Comparison of ENCODE assay signal across 8 cellular contexts in genomic region chr16:53055603-53056527, GRCh38. TPM values are rescaled to one million over a fixed set of nuclear protein-coding genes. Genes with fewer than 3 reads are reported as not detected.
DNase-seq lines count a peak whose midpoint lies in the region; ATAC-seq and TF ChIP-seq lines count a peak whose summit lies in the region.

No MANE protein-coding gene starts in this region.

- peaks cover 8% of the 10 kb centered on the region for H3K27me3 Mint-ChIP-seq in activated naive CD4-positive, alpha-beta T cell treated with anti-CD3 and anti-CD28 coated beads, Interleukin-2, amount 10 ng/mL, durations not matched to agents 7 days and 5 days

- no peaks in the 10 kb centered on the region for H3K9me3 Mint-ChIP-seq in activated naive CD4-positive, alpha-beta T cell treated with anti-CD3 and anti-CD28 coated beads, Interleukin-2, amount 10 ng/mL, durations not matched to agents 7 days and 5 days
- H3K9me3 Mint-ChIP-seq in stimulated activated effector memory CD8-positive, alpha-beta T cell treated with anti-CD3 and anti-CD28 coated beads, Interleukin-12 subunit alpha, Interleukin-12 subunit beta, amount 100 ng/mL, for 72 hours = no peaks in the 10 kb centered on the region

- H3K4me1 Mint-ChIP-seq in activated naive CD4-positive, alpha-beta T cell treated with anti-CD3 and anti-CD28 coated beads, Interleukin-2, amount 10 ng/mL, durations not matched to agents 7 days and 5 days = peaks cover 35% of the 10 kb centered on the region
- H3K4me1 Mint-ChIP-seq in stimulated activated effector memory CD8-positive, alpha-beta T cell treated with anti-CD3 and anti-CD28 coated beads, Interleukin-12 subunit alpha, Interleukin-12 subunit beta, amount 100 ng/mL, for 72 hours = peaks cover 47% of the 10 kb centered on the region

- peaks cover 7% of the 10 kb centered on the region; the same call in 1 of the 2 replicates for H3K4me1 ChIP-seq in Panc1 (ENCODE audit: control insufficient read depth, insufficient read depth, low read length)

- CTCF ChIA-PET in activated naive CD4-positive, alpha-beta T cell treated with anti-CD3 and anti-CD28 coated beads, Interleukin-2, amount 10 ng/mL, durations not matched to agents 7 days and 5 days (lab: Charles Lee) = interaction anchor here (0.8 to 3.0 kb wide), 17 partner anchors 9 to 494 kb away, joined by 3 to 21 read pairs (median 5); partner anchors contain the start of gene AKTIP
- CTCF ChIA-PET in Panc1 (lab: Charles Lee) = interaction anchor here (0.7 to 1.1 kb wide), 2 partner anchors 152 to 353 kb away, joined by 4 to 5 read pairs; no protein-coding TSS in a partner anchor

- H3K4me3 ChIP-seq in Panc1 (ENCODE audit: low read depth in 2 of 2, low read length in 2 of 2) (peak overlapping the region; percentile 62 to 77), cardiac fibroblast (replicated peaks in 1 of 2; ENCODE audit: low read depth in 2 of 2, low read length in 2 of 2) (peak overlapping the region; percentile 72 to 78)

- intact Hi-C loops in Panc1 (cut with micrococcal nuclease; ENCODE audit: unreplicated experiment) = loop anchor here (2.0 to 10.0 kb wide), 3 partner anchors 79 to 229 kb away; no protein-coding TSS in a partner anchor

- peak overlapping the region; percentile 90 for H3K27ac ChIP-seq in Panc1 (ENCODE audit: low read length)

- no peaks in the 10 kb centered on the region for H3K27me3 ChIP-seq in Panc1 (ENCODE audit: control insufficient read depth, insufficient read depth, low read length)

- BruUV-seq in Panc1 (replicated peaks; lab: Mats Ljungman, UMichigan) = TSS peak; percentile 60

- POLR2A ChIA-PET in Panc1 (lab: Charles Lee) = no interaction called here

- ATAC-seq in Panc1 (no peak), HG02571 (IDR thresholded peaks at IDR 0.05; ENCODE audit: unreplicated experiment) (no peak)
- ATAC-seq in stimulated activated effector memory CD8-positive, alpha-beta T cell treated with anti-CD3 and anti-CD28 coated beads, Interleukin-12 subunit alpha, Interleukin-12 subunit beta, amount 100 ng/mL, for 72 hours = no peak

- no peaks in the 10 kb centered on the region for H3K36me3 Mint-ChIP-seq in activated naive CD4-positive, alpha-beta T cell treated with anti-CD3 and anti-CD28 coated beads, Interleukin-2, amount 10 ng/mL, durations not matched to agents 7 days and 5 days
- peaks cover 5% of the 10 kb centered on the region for H3K36me3 Mint-ChIP-seq in stimulated activated effector memory CD8-positive, alpha-beta T cell treated with anti-CD3 and anti-CD28 coated beads, Interleukin-12 subunit alpha, Interleukin-12 subunit beta, amount 100 ng/mL, for 72 hours

- in situ Hi-C loops in Panc1 (cut with HindIII; ENCODE audit: low pct_unique_long_range_greater_than_20kb, low sequenced_read_pairs) = no loop called here

- peak; percentile 33 for DNase-seq in activated naive CD4-positive, alpha-beta T cell treated with anti-CD3 and anti-CD28 coated beads, Interleukin-2, amount 10 ng/mL, durations not matched to agents 7 days and 5 days
- no peak for DNase-seq in activated naive CD4-positive, alpha-beta T cell (lab: John Stamatoyannopoulos, UW)
- no peak for DNase-seq in Panc1 (ENCODE audit: low read depth, low spot score)
- peak; percentile 86 to 92 for DNase-seq in cardiac fibroblast (ENCODE audit: low read depth in 2 of 2)
- DNase-seq in kidney glomerular epithelial cell (lab: John Stamatoyannopoulos, UW) = peak; percentile 54
- DNase-seq in stimulated activated effector memory CD8-positive, alpha-beta T cell treated with anti-CD3 and anti-CD28 coated beads, Interleukin-12 subunit alpha, Interleukin-12 subunit beta, amount 100 ng/mL, for 72 hours (ENCODE audit: low spot score in 2 of 2) = peak in 1 of 2 donors; percentile 52
- no peak for DNase-seq in middle frontal gyrus (ENCODE audit: extremely low spot score, low spot score)

- no peaks in the 10 kb centered on the region for H3K36me3 ChIP-seq in Panc1 (ENCODE audit: control insufficient read depth, insufficient read depth, low read length)

- H3K4me3 Mint-ChIP-seq in activated naive CD4-positive, alpha-beta T cell treated with anti-CD3 and anti-CD28 coated beads, Interleukin-2, amount 10 ng/mL, durations not matched to agents 7 days and 5 days = peak overlapping the region; percentile 79
- peak overlapping the region; percentile 93 for H3K4me3 Mint-ChIP-seq in stimulated activated effector memory CD8-positive, alpha-beta T cell treated with anti-CD3 and anti-CD28 coated beads, Interleukin-12 subunit alpha, Interleukin-12 subunit beta, amount 100 ng/mL, for 72 hours

- TF ChIP-seq CTCF in Panc1 (IDR thresholded peaks at IDR 0.05) = no peak
- no peak for TF ChIP-seq CTCF in cardiac fibroblast (IDR thresholded peaks at IDR 0.05; ENCODE audit: low read depth, low read length)

- no peaks in the 10 kb centered on the region for H3K9me3 ChIP-seq in Panc1 (ENCODE audit: control insufficient read depth, insufficient read depth, low read depth, low read length)

- peak overlapping the region; percentile 68 for H3K27ac Mint-ChIP-seq in activated naive CD4-positive, alpha-beta T cell treated with anti-CD3 and anti-CD28 coated beads, Interleukin-2, amount 10 ng/mL, durations not matched to agents 7 days and 5 days
- peak overlapping the region; percentile 97 for H3K27ac Mint-ChIP-seq in stimulated activated effector memory CD8-positive, alpha-beta T cell treated with anti-CD3 and anti-CD28 coated beads, Interleukin-12 subunit alpha, Interleukin-12 subunit beta, amount 100 ng/mL, for 72 hours

RNA-seq across cellular contexts. Expression of gene CHD9, which starts 1.1 kb away (rescaled TPM):
- total RNA-seq in Panc1 (2021; ENCODE audit: unreplicated experiment) = 25.4 TPM
- 4.0 TPM for polyA plus RNA-seq in Panc1 (2012; ENCODE audit: insufficient read length)

RNA-seq across cellular contexts. Expression of gene CHD9NB, which starts 3.2 kb away (rescaled TPM):
- total RNA-seq in Panc1 (2021; ENCODE audit: unreplicated experiment) = 0.64 TPM
- 0.22 TPM for polyA plus RNA-seq in Panc1 (2012; ENCODE audit: insufficient read length)

Comparison
In these comparisons a context has a peak if more than half of its experiments do, and no peak if none do; other contexts are left out.
1. DNase-seq: peak in activated naive CD4-positive, alpha-beta T cell treated with anti-CD3 and anti-CD28 coated beads, Interleukin-2, amount 10 ng/mL, durations not matched to agents 7 days and 5 days (single experiment), cardiac fibroblast (2 of 2) and kidney glomerular epithelial cell (single experiment); none in activated naive CD4-positive, alpha-beta T cell (0 of 4), Panc1 (single experiment) and middle frontal gyrus (single experiment).